Comparison of ENCODE assay signal across 11 cellular contexts in genomic region chr5:55668356-55668755, GRCh38. TPM values are rescaled to one million over a fixed set of nuclear protein-coding genes. Genes with fewer than 3 reads are reported as not detected.
A peak's percentile ranks its signal among the peaks of the same experiment; 100 is the strongest.
DNase-seq lines count a peak whose midpoint lies in the region; ATAC-seq and TF ChIP-seq lines count a peak whose summit lies in the region.
"Had no signal": no experiment of that assay in that cellular context is flagged by ENCODE, and none has a peak within 500 bp of the region (broad histone marks: within the 10 kb centered on the region; RNA-seq: fewer than 3 reads in every experiment).

No MANE protein-coding gene starts in this region.

- no peaks in the 10 kb centered on the region for H3K4me1 Mint-ChIP-seq in T-cell

- H3K4me3 Mint-ChIP-seq in T-cell, result no peak overlapping the region
- H3K4me3 Mint-ChIP-seq: dendritic cell treated with granulocyte-macrophage colony-stimulating factor and Interleukin-4, amounts not matched to agents 40 ng/mL and 50 ng/mL, for 4 days had no signal

- no peak for TF ChIP-seq CTCF in WERI-Rb-1 (IDR thresholded peaks at IDR 0.05; ENCODE audit: low read depth, low read length)

- H3K36me3 Mint-ChIP-seq in T-cell, result peaks cover 18% of the 10 kb centered on the region

- DNase-seq in AG08395 (ENCODE audit: low spot score), result peak; percentile 66
- DNase-seq in astrocyte of the hippocampus (ENCODE audit: low read depth, low spot score), result peak; percentile 89
- peak; percentile 82 for DNase-seq in kidney glomerular epithelial cell (lab: John Stamatoyannopoulos, UW)
- no peak for DNase-seq in WERI-Rb-1
- DNase-seq in stimulated activated CD4-positive, alpha-beta T cell treated with anti-CD3 and anti-CD28 coated beads, Interleukin-4, amount 100 ng/mL, for 24 hours, result no peak
- DNase-seq in T-cell, result no peak
- DNase-seq: midbrain, RPMI8226 had no signal

- POLR2A ChIA-PET in T-cell (lab: Charles Lee), result interaction anchor here in 1 of 2 donors (0.6 kb wide), 1 partner anchor 1162 kb away, joined by 4 read pairs; no protein-coding TSS in a partner anchor

- ATAC-seq in HG03135 (IDR thresholded peaks at IDR 0.05; ENCODE audit: unreplicated experiment), result peak; percentile 60
- ATAC-seq in HG03565 (IDR thresholded peaks at IDR 0.05; ENCODE audit: unreplicated experiment), result no peak
- ATAC-seq in T-cell (replicated peaks in 1 of 4), result no peak

- H3K36me3 ChIP-seq in WERI-Rb-1, result no peaks in the 10 kb centered on the region; the same call in 1 of the 2 replicates

- no peaks in the 10 kb centered on the region for H3K9me3 ChIP-seq in WERI-Rb-1 (ENCODE audit: severe bottlenecking)

- H3K27ac Mint-ChIP-seq in T-cell, result no peak overlapping the region
- H3K27ac Mint-ChIP-seq: dendritic cell treated with granulocyte-macrophage colony-stimulating factor and Interleukin-4, amounts not matched to agents 40 ng/mL and 50 ng/mL, for 4 days had no signal

- no peak overlapping the region for H3K27ac ChIP-seq in WERI-Rb-1

- CTCF ChIA-PET in T-cell (lab: Charles Lee), result no interaction called here

- H3K27me3 ChIP-seq in WERI-Rb-1 (ENCODE audit: insufficient read depth, low read depth, severe bottlenecking), result no peaks in the 10 kb centered on the region

- no peaks in the 10 kb centered on the region for H3K27me3 Mint-ChIP-seq in T-cell
- H3K27me3 Mint-ChIP-seq: dendritic cell treated with granulocyte-macrophage colony-stimulating factor and Interleukin-4, amounts not matched to agents 40 ng/mL and 50 ng/mL, for 4 days had no signal

- H3K9me3 Mint-ChIP-seq in T-cell, result no peaks in the 10 kb centered on the region
- H3K9me3 Mint-ChIP-seq: dendritic cell treated with granulocyte-macrophage colony-stimulating factor and Interleukin-4, amounts not matched to agents 40 ng/mL and 50 ng/mL, for 4 days had no signal

- no peak overlapping the region for H3K4me3 ChIP-seq in WERI-Rb-1 (ENCODE audit: low read depth, low read length)

RNA-seq across cellular contexts. Expression of gene SLC38A9, which starts 43.8 kb away (rescaled TPM):
- 10 to 100 TPM; 19.9 to 25.9 (median 22.2) TPM for total RNA-seq in T-cell

Comparison
In these comparisons a context has a peak if more than half of its experiments do, and no peak if none do; other contexts are left out.
1. DNase-seq: peak in AG08395 (single experiment), astrocyte of the hippocampus (single experiment) and kidney glomerular epithelial cell (single experiment); none in WERI-Rb-1 (single experiment), stimulated activated CD4-positive, alpha-beta T cell treated with anti-CD3 and anti-CD28 coated beads, Interleukin-4, amount 100 ng/mL, for 24 hours (single experiment) and T-cell (0 of 34).